In genomic region chr3:131357275-131357674, GRCh38 we compare ENCODE assay signal across 28 cellular contexts.
"Had no signal": no experiment of that assay in that cellular context is flagged by ENCODE, and none has a peak within 500 bp of the region (broad histone marks: within the 10 kb centered on the region; RNA-seq: fewer than 3 reads in every experiment).

No MANE protein-coding gene starts in this region.

- H3K4me3 ChIP-seq: colonic mucosa, coronary artery, dorsolateral prefrontal cortex, esophagus muscularis mucosa, esophagus squamous epithelium, gastrocnemius medialis, gastroesophageal sphincter, heart left ventricle, heart right ventricle had no signal

- H3K4me1 ChIP-seq: colonic mucosa had no signal

- FAIRE-seq: colon, endometrium, endothelial cell of umbilical vein, frontal cortex had no signal

- H3K27me3 ChIP-seq: colonic mucosa, dorsolateral prefrontal cortex, esophagus muscularis mucosa, foreskin keratinocyte, gastrocnemius medialis, gastroesophageal sphincter, heart left ventricle, heart right ventricle had no signal

- DNase-seq: colonic mucosa; cortex of kidney; dermis blood vessel endothelial cell; dorsolateral prefrontal cortex; effector CD4-positive, alpha-beta T cell; effector CD8-positive, alpha-beta T cell; effector memory CD4-positive, alpha-beta T cell; effector memory CD8-positive, alpha-beta T cell; endodermal cell; erythroblast; esophagus squamous epithelium; foreskin fibroblast; foreskin keratinocyte; foreskin melanocyte; gastrocnemius medialis; glutamatergic neuron; head of caudate nucleus; heart left ventricle; heart right ventricle had no signal

- H3K36me3 ChIP-seq: colonic mucosa, esophagus muscularis mucosa, esophagus squamous epithelium, gastrocnemius medialis, gastroesophageal sphincter, heart left ventricle, heart right ventricle had no signal

- H3K9me3 ChIP-seq: colonic mucosa, esophagus muscularis mucosa, esophagus squamous epithelium, gastrocnemius medialis, gastroesophageal sphincter, heart left ventricle, heart right ventricle had no signal

- H3K27ac ChIP-seq: colonic mucosa, coronary artery, dorsolateral prefrontal cortex, epithelial cell of prostate, esophagus muscularis mucosa, esophagus squamous epithelium, foreskin keratinocyte, gastrocnemius medialis, gastroesophageal sphincter, heart left ventricle had no signal

- ATAC-seq: effector memory CD8-positive, alpha-beta T cell; esophagus mucosa; foreskin keratinocyte; gastrocnemius medialis; gastroesophageal sphincter; heart left ventricle; heart right ventricle had no signal
